In the genomic region with DNA sequence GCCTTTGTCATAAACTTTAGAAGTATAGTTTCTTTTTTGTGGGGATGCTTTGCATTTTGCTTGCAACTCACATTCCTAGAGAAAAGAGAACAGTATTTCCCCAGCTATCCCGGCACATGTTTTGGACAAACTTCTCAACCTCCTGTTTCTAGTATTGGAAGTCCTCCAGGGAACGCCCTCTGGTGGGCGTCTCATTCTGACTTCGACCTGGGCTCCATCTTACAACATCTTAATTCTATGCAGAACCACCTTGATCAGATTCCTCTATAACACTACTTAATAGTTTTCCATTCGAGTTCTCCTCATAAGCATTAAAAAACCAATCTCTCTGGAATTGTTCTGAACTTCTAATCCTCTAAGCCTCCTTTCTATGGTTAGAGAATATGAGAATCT, we compare ENCODE assay signal across 14 cellular contexts.
DNase-seq lines count a peak whose midpoint lies in the region; ATAC-seq and TF ChIP-seq lines count a peak whose summit lies in the region.
"Had no signal": no experiment of that assay in that cellular context is flagged by ENCODE, and none has a peak within 500 bp of the region (broad histone marks: within the 10 kb centered on the region; RNA-seq: fewer than 3 reads in every experiment).

No MANE protein-coding gene starts in this region.

- H3K27me3 ChIP-seq in heart right ventricle (no peaks in the 10 kb centered on the region), OCI-LY1 (ENCODE audit: insufficient read depth, low read length) (no peaks in the 10 kb centered on the region)

- ATAC-seq in heart right ventricle (no peak), left ventricle myocardium superior (no peak), GM21367 (IDR thresholded peaks at IDR 0.05; ENCODE audit: unreplicated experiment) (no peak)
- ATAC-seq: natural killer cell had no signal

- H3K27me3 Mint-ChIP-seq in type B pancreatic cell, result peaks cover 17% of the 10 kb centered on the region

- H3K9me3 ChIP-seq in heart right ventricle (peaks cover 0 to 10% (median 0%) of the 10 kb centered on the region in 11 donors), OCI-LY1 (ENCODE audit: low read length) (no peaks in the 10 kb centered on the region)

- H3K9ac ChIP-seq in OCI-LY1 (ENCODE audit: low read length), result no peak overlapping the region

- H3K9me3 Mint-ChIP-seq in type B pancreatic cell, result peaks cover 1% of the 10 kb centered on the region

- H3K27ac Mint-ChIP-seq in type B pancreatic cell, result no peak overlapping the region
- H3K27ac Mint-ChIP-seq: CD14-positive monocyte; natural killer cell; T-helper 1 cell treated with Interleukin-12 subunit alpha and Interleukin-12 subunit beta and Interleukin-4 antibody, amounts not matched to agents 30 μg/mL and 1 μg/mL, for 36 hours had no signal

- no peak overlapping the region for H3K4me2 ChIP-seq in OCI-LY1 (ENCODE audit: low read length)

- H4K20me1 ChIP-seq in OCI-LY1 (ENCODE audit: insufficient read depth, low read length), result no peaks in the 10 kb centered on the region

- peaks cover 20% of the 10 kb centered on the region for H3K4me1 Mint-ChIP-seq in type B pancreatic cell (ENCODE audit: unreplicated experiment)
- H3K4me1 Mint-ChIP-seq: natural killer cell had no signal

- peaks cover 0 to 12% (median 0%) of the 10 kb centered on the region in 9 donors for H3K4me1 ChIP-seq in heart right ventricle
- H3K4me1 ChIP-seq in OCI-LY1 (ENCODE audit: insufficient read depth, low read length, severe bottlenecking), result no peaks in the 10 kb centered on the region

- H3K36me3 Mint-ChIP-seq in type B pancreatic cell, result no peaks in the 10 kb centered on the region
- H3K36me3 Mint-ChIP-seq: CD14-positive monocyte, natural killer cell had no signal

- H3K36me3 ChIP-seq in heart right ventricle (no peaks in the 10 kb centered on the region), OCI-LY1 (ENCODE audit: insufficient read depth, low read length) (no peaks in the 10 kb centered on the region)

- no peaks in the 10 kb centered on the region for H3K79me2 ChIP-seq in OCI-LY1 (ENCODE audit: insufficient read depth, low read length)

- WGBS in heart right ventricle, 2 donors, result 48 to 52% methylated on average over 5 of the region's 5 CpGs

- no peak overlapping the region for H3K27ac ChIP-seq in heart right ventricle
- no peak overlapping the region for H3K27ac ChIP-seq in OCI-LY1 (ENCODE audit: low read depth, low read length, poor library complexity, severe bottlenecking)

- no peak overlapping the region for H2AFZ ChIP-seq in OCI-LY1 (ENCODE audit: low read length)

- no peak overlapping the region for H3K4me3 Mint-ChIP-seq in type B pancreatic cell
- H3K4me3 Mint-ChIP-seq: CD14-positive monocyte; natural killer cell; T-helper 1 cell treated with Interleukin-12 subunit alpha and Interleukin-12 subunit beta and Interleukin-4 antibody, amounts not matched to agents 30 μg/mL and 1 μg/mL, for 36 hours had no signal

- DNase-seq in heart right ventricle (no peak), left ventricle myocardium superior (no peak), fibroblast of mammary gland (ENCODE audit: low read depth) (peak; percentile 22), type B pancreatic cell (ENCODE audit: extremely low spot score, unreplicated experiment) (no peak), NCI-H2029 treated with DMSO at 0.1 percent for 48 hours (lab: John Stamatoyannopoulos, UW) (no peak)
- DNase-seq in NK-92 treated with Interleukin-12 subunit alpha and Interleukin-12 subunit beta, amount 100 ng/mL, for 24 hours (lab: John Stamatoyannopoulos, UW), result no peak
- DNase-seq: activated T-cell treated with anti-CD3 and anti-CD28 coated beads, Interleukin-2, amount 50 U/mL, for 48 hours; head of caudate nucleus; natural killer cell; NCI-H2081 had no signal

- no peaks in the 10 kb centered on the region for H3F3A ChIP-seq in OCI-LY1 (ENCODE audit: insufficient read depth, low read length)

- H3K4me3 ChIP-seq in heart right ventricle (no peak overlapping the region), OCI-LY1 (ENCODE audit: low read depth, low read length, poor library complexity, severe bottlenecking) (no peak overlapping the region), fibroblast of mammary gland (ENCODE audit: control insufficient read depth, low read depth, low read length) (no peak overlapping the region)

- intact Hi-C loops in heart right ventricle (cut with DNase I) (loop anchor here in 1 of 10 donors (10.0 kb wide), 1 partner anchor 713 kb away; no protein-coding TSS in a partner anchor), left ventricle myocardium superior (cut with micrococcal nuclease) (no loop called here)

- no peaks in the 10 kb centered on the region for H3K9me2 ChIP-seq in OCI-LY1 (ENCODE audit: low read depth, low read length)

- TF ChIP-seq CTCF in heart right ventricle (IDR thresholded peaks at IDR 0.05), result peak in 5 of 9 donors; percentile 14 to 38 (median 18)
- peak; percentile 67 for TF ChIP-seq CTCF in OCI-LY1 (IDR thresholded peaks at IDR 0.05; ENCODE audit: low read length)
- TF ChIP-seq CTCF in fibroblast of mammary gland (conservative IDR thresholded peaks at IDR 0.05; ENCODE audit: control insufficient read depth, insufficient read depth, low read depth, low read length), result peak; percentile 14
- peak; percentile 61 for TF ChIP-seq CTCF in type B pancreatic cell (conservative IDR thresholded peaks at IDR 0.05)

Comparison
In these comparisons a context has a peak if more than half of its experiments do, and no peak if none do; other contexts are left out.
1. CTCF ChIP-seq: peak in every context shown above with its lines; median percentile 67 in OCI-LY1; 61 in type B pancreatic cell; 18 in heart right ventricle; 14 in fibroblast of mammary gland.